In the genomic region with DNA sequence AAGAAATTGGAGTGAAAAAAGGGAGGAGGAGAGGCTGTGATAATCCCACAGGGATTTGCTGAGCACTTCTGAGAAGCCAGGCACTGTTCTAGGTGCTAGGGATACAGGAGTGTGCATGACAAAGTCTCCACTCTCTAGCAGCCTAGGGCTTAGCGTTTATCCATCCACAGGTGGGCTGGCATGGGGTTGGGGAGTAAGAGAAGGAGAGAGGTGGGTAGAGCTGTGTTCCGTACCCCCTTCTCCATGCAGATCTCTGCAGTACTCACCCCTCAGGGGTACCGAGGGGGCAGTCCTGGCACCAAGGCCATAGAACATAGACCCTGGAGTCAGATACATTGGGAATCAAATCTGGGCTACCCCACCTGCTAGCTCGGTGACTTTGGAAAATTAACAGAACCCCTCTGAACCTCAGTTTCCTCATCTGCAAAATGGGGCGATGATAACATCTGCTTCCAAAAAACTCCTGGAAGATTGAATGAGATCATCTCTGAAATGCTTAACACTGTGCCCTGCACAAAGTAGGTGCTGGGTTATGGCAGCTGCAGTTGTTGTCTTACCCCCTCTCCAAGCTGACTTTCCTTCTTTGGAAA, we compare ENCODE assay signal across 16 cellular contexts. TPM values are rescaled to one million over a fixed set of nuclear protein-coding genes. Genes with fewer than 3 reads are reported as not detected.
DNase-seq lines count a peak whose midpoint lies in the region; ATAC-seq and TF ChIP-seq lines count a peak whose summit lies in the region.
"Had no signal": no experiment of that assay in that cellular context is flagged by ENCODE, and none has a peak within 500 bp of the region (broad histone marks: within the 10 kb centered on the region; RNA-seq: fewer than 3 reads in every experiment).

No MANE protein-coding gene starts in this region.

- peak overlapping the region; percentile 55 to 79 (median 70) for H3K27ac ChIP-seq in Peyer's patch
- H3K27ac ChIP-seq: parathyroid adenoma, SK-N-MC had no signal

- DNase-seq in activated CD8-positive, alpha-beta memory T cell treated with anti-CD3 and anti-CD28 coated beads, Interleukin-2, amount 10 ng/mL, durations not matched to agents 7 days and 5 days, result no peak
- no peak for DNase-seq in activated CD8-positive, alpha-beta memory T cell treated with anti-CD3 and anti-CD28 coated beads, Interleukin-2, amount 50 U/mL, for 4 hours
- DNase-seq in Peyer's patch, result peak in 1 of 3 donors; percentile 16
- no peak for DNase-seq in central memory CD8-positive, alpha-beta T cell (ENCODE audit: low spot score in 2 of 2)
- DNase-seq in stimulated activated effector memory CD8-positive, alpha-beta T cell treated with anti-CD3 and anti-CD28 coated beads, Interleukin-12 subunit alpha, Interleukin-12 subunit beta, amount 100 ng/mL, for 72 hours (ENCODE audit: low spot score in 2 of 2), result no peak
- DNase-seq: activated CD8-positive, alpha-beta memory T cell treated with anti-CD3 and anti-CD28 coated beads, Interleukin-2, amount 50 U/mL, for 48 hours; hypothalamus; left cardiac atrium; NCI-H1694; NCI-H446; substantia nigra had no signal

- TF ChIP-seq CTCF in Peyer's patch (IDR thresholded peaks at IDR 0.05), result no peak

- no peaks in the 10 kb centered on the region for H3K9me3 ChIP-seq in Peyer's patch

- no peak for TF ChIP-seq POLR2A in Peyer's patch (IDR thresholded peaks at IDR 0.05)

- no peak for ATAC-seq in activated CD8-positive, alpha-beta memory T cell treated with anti-CD3 and anti-CD28 coated beads, Interleukin-2, amount 10 ng/mL, durations not matched to agents 7 days and 5 days
- ATAC-seq in central memory CD8-positive, alpha-beta T cell (replicated peaks; ENCODE audit: extremely low read depth, poor library complexity, severe bottlenecking), result no peak
- ATAC-seq in stimulated activated effector memory CD8-positive, alpha-beta T cell treated with anti-CD3 and anti-CD28 coated beads, Interleukin-12 subunit alpha, Interleukin-12 subunit beta, amount 100 ng/mL, for 72 hours, result no peak
- ATAC-seq in HG03097 (IDR thresholded peaks at IDR 0.05; ENCODE audit: low FRiP score, unreplicated experiment), result no peak
- ATAC-seq in GM18519 (IDR thresholded peaks at IDR 0.05; ENCODE audit: low FRiP score, unreplicated experiment), result no peak
- no peak for ATAC-seq in HG02973 (IDR thresholded peaks at IDR 0.05; ENCODE audit: unreplicated experiment)
- ATAC-seq: left cardiac atrium had no signal

- no peaks in the 10 kb centered on the region for H3K27me3 ChIP-seq in Peyer's patch

- peaks cover 72% of the 10 kb centered on the region for H3K4me1 Mint-ChIP-seq in activated CD8-positive, alpha-beta memory T cell treated with anti-CD3 and anti-CD28 coated beads, Interleukin-2, amount 10 ng/mL, durations not matched to agents 7 days and 5 days
- peaks cover 65% of the 10 kb centered on the region for H3K4me1 Mint-ChIP-seq in central memory CD8-positive, alpha-beta T cell
- peaks cover 93% of the 10 kb centered on the region for H3K4me1 Mint-ChIP-seq in stimulated activated effector memory CD8-positive, alpha-beta T cell treated with anti-CD3 and anti-CD28 coated beads, Interleukin-12 subunit alpha, Interleukin-12 subunit beta, amount 100 ng/mL, for 72 hours

- H3K36me3 Mint-ChIP-seq in activated CD8-positive, alpha-beta memory T cell treated with anti-CD3 and anti-CD28 coated beads, Interleukin-2, amount 10 ng/mL, durations not matched to agents 7 days and 5 days, result peaks cover 79% of the 10 kb centered on the region
- H3K36me3 Mint-ChIP-seq in central memory CD8-positive, alpha-beta T cell (ENCODE audit: insufficient read depth), result peaks cover 76% of the 10 kb centered on the region
- H3K36me3 Mint-ChIP-seq in stimulated activated effector memory CD8-positive, alpha-beta T cell treated with anti-CD3 and anti-CD28 coated beads, Interleukin-12 subunit alpha, Interleukin-12 subunit beta, amount 100 ng/mL, for 72 hours, result no peaks in the 10 kb centered on the region

- H3K27me3 Mint-ChIP-seq in activated CD8-positive, alpha-beta memory T cell treated with anti-CD3 and anti-CD28 coated beads, Interleukin-2, amount 10 ng/mL, durations not matched to agents 7 days and 5 days, result no peaks in the 10 kb centered on the region
- no peaks in the 10 kb centered on the region for H3K27me3 Mint-ChIP-seq in central memory CD8-positive, alpha-beta T cell

- no peak overlapping the region for H3K4me3 Mint-ChIP-seq in activated CD8-positive, alpha-beta memory T cell treated with anti-CD3 and anti-CD28 coated beads, Interleukin-2, amount 10 ng/mL, durations not matched to agents 7 days and 5 days
- H3K4me3 Mint-ChIP-seq in central memory CD8-positive, alpha-beta T cell, result peak overlapping the region; percentile 66
- peak overlapping the region; percentile 60 for H3K4me3 Mint-ChIP-seq in stimulated activated effector memory CD8-positive, alpha-beta T cell treated with anti-CD3 and anti-CD28 coated beads, Interleukin-12 subunit alpha, Interleukin-12 subunit beta, amount 100 ng/mL, for 72 hours

- no peaks in the 10 kb centered on the region for H3K9me3 Mint-ChIP-seq in activated CD8-positive, alpha-beta memory T cell treated with anti-CD3 and anti-CD28 coated beads, Interleukin-2, amount 10 ng/mL, durations not matched to agents 7 days and 5 days (ENCODE audit: low read depth)
- no peaks in the 10 kb centered on the region for H3K9me3 Mint-ChIP-seq in central memory CD8-positive, alpha-beta T cell
- no peaks in the 10 kb centered on the region for H3K9me3 Mint-ChIP-seq in stimulated activated effector memory CD8-positive, alpha-beta T cell treated with anti-CD3 and anti-CD28 coated beads, Interleukin-12 subunit alpha, Interleukin-12 subunit beta, amount 100 ng/mL, for 72 hours

- H3K36me3 ChIP-seq in Peyer's patch, result peaks cover 0 to 98% (median 0%) of the 10 kb centered on the region in 3 donors

- peaks cover 0 to 57% (median 0%) of the 10 kb centered on the region in 4 donors for H3K4me1 ChIP-seq in Peyer's patch
- H3K4me1 ChIP-seq: parathyroid adenoma had no signal

- no peak overlapping the region for H3K4me3 ChIP-seq in Peyer's patch
- H3K4me3 ChIP-seq: SK-N-MC had no signal

- peak overlapping the region; percentile 98 for H3K27ac Mint-ChIP-seq in activated CD8-positive, alpha-beta memory T cell treated with anti-CD3 and anti-CD28 coated beads, Interleukin-2, amount 10 ng/mL, durations not matched to agents 7 days and 5 days
- peak overlapping the region; percentile 97 for H3K27ac Mint-ChIP-seq in central memory CD8-positive, alpha-beta T cell (ENCODE audit: low read depth)
- H3K27ac Mint-ChIP-seq in stimulated activated effector memory CD8-positive, alpha-beta T cell treated with anti-CD3 and anti-CD28 coated beads, Interleukin-12 subunit alpha, Interleukin-12 subunit beta, amount 100 ng/mL, for 72 hours, result peak overlapping the region; percentile 94

- CTCF ChIA-PET in activated CD8-positive, alpha-beta memory T cell treated with anti-CD3 and anti-CD28 coated beads, Interleukin-2, amount 10 ng/mL, durations not matched to agents 7 days and 5 days (lab: Charles Lee), result interaction anchor here (1.2 to 3.0 kb wide), 4 partner anchors 9 to 42 kb away, joined by 4 to 14 read pairs (median 6); a partner anchor contains a TSS

RNA-seq across cellular contexts. Expression of a gene that starts 18.6 kb away (rescaled TPM):
- 10 to 100 TPM; 56.2 to 75.7 TPM for total RNA-seq in activated CD8-positive, alpha-beta memory T cell treated with anti-CD3 and anti-CD28 coated beads, Interleukin-2, amount 10 ng/mL, durations not matched to agents 7 days and 5 days
- 100 to 1,000 TPM in 3 of 4 donors, 10 to 100 TPM in 1; 46.2 to 239 (median 207) TPM for total RNA-seq in Peyer's patch
